In genomic region chr14:103480595-103480994, GRCh38 we compare ENCODE assay signal across 10 cellular contexts. TPM values are rescaled to one million over a fixed set of nuclear protein-coding genes. Genes with fewer than 3 reads are reported as not detected.
DNase-seq lines count a peak whose midpoint lies in the region; ATAC-seq and TF ChIP-seq lines count a peak whose summit lies in the region.
"Had no signal": no experiment of that assay in that cellular context is flagged by ENCODE, and none has a peak within 500 bp of the region (broad histone marks: within the 10 kb centered on the region; RNA-seq: fewer than 3 reads in every experiment).

No MANE protein-coding gene starts in this region.

- no peak overlapping the region for H3K27ac Mint-ChIP-seq in Caco-2 (ENCODE audit: unreplicated experiment)
- peak overlapping the region; percentile 21 for H3K27ac Mint-ChIP-seq in activated naive CD8-positive, alpha-beta T cell treated with anti-CD3 and anti-CD28 coated beads, Interleukin-2, amount 50 U/mL, for 24 hours

- H4K20me1 ChIP-seq in KMS-11 (ENCODE audit: insufficient read depth) = no peaks in the 10 kb centered on the region

- CTCF ChIA-PET in Caco-2 (lab: Charles Lee) = no interaction called here

- DNase-seq in Caco-2 (no peak), GM20000 (ENCODE audit: low spot score) (peak; percentile 50), H4 (ENCODE audit: low spot score) (no peak), colonic mucosa (no peak)
- DNase-seq in activated naive CD8-positive, alpha-beta T cell treated with anti-CD3 and anti-CD28 coated beads, Interleukin-2, amount 50 U/mL, for 24 hours = no peak
- no peak for DNase-seq in stimulated activated CD4-positive, alpha-beta T cell treated with anti-CD3 and anti-CD28 coated beads, Interleukin-1b, Interleukin-23, amount 100 ng/mL, for 48 hours
- DNase-seq: DMS 273 treated with DMSO at 0.1 percent for 48 hours, MG63 had no signal

- POLR2A ChIA-PET in Caco-2 (lab: Charles Lee) = no interaction called here

- intact Hi-C loops in Caco-2 (cut with micrococcal nuclease; ENCODE audit: unreplicated experiment) (no loop called here), colonic mucosa (cut with DNase I) (no loop called here)

- H3K79me2 ChIP-seq in KMS-11 (ENCODE audit: insufficient read depth, low read depth) = no peaks in the 10 kb centered on the region

- ATAC-seq in activated naive CD8-positive, alpha-beta T cell treated with anti-CD3 and anti-CD28 coated beads, Interleukin-2, amount 50 U/mL, for 24 hours = peak; percentile 59
- ATAC-seq in HG02571 (IDR thresholded peaks at IDR 0.05; ENCODE audit: unreplicated experiment) = no peak

- H3K4me2 ChIP-seq in KMS-11 = 0 out of 2 replicates have a peak overlapping the region, but pooled peaks have one; percentile 21

- no peaks in the 10 kb centered on the region for H3K4me1 Mint-ChIP-seq in Caco-2 (ENCODE audit: low read depth, unreplicated experiment)
- peaks cover 17% of the 10 kb centered on the region for H3K4me1 Mint-ChIP-seq in activated naive CD8-positive, alpha-beta T cell treated with anti-CD3 and anti-CD28 coated beads, Interleukin-2, amount 50 U/mL, for 24 hours

- H3K9ac ChIP-seq in KMS-11 = no peak overlapping the region
- no peak overlapping the region for H3K9ac ChIP-seq in colonic mucosa (ENCODE audit: low read depth in 2 of 2, low read length in 2 of 2)

- H3K4me3 ChIP-seq in Caco-2 (ENCODE audit: low read depth, low read length) = no peak overlapping the region
- H3K4me3 ChIP-seq in KMS-11 (IDR thresholded peaks at IDR 0.05; ENCODE audit: insufficient read depth, low read depth, low read length) = no peak overlapping the region
- H3K4me3 ChIP-seq in colonic mucosa = no peak overlapping the region
- H3K4me3 ChIP-seq: MG63 had no signal

- no peaks in the 10 kb centered on the region for H3K9me3 Mint-ChIP-seq in Caco-2 (ENCODE audit: unreplicated experiment)
- no peaks in the 10 kb centered on the region for H3K9me3 Mint-ChIP-seq in activated naive CD8-positive, alpha-beta T cell treated with anti-CD3 and anti-CD28 coated beads, Interleukin-2, amount 50 U/mL, for 24 hours

- H3K27ac ChIP-seq in KMS-11 (no peak overlapping the region), colonic mucosa (no peak overlapping the region)

- no peak overlapping the region for H3K4me3 Mint-ChIP-seq in Caco-2 (ENCODE audit: unreplicated experiment)
- H3K4me3 Mint-ChIP-seq in activated naive CD8-positive, alpha-beta T cell treated with anti-CD3 and anti-CD28 coated beads, Interleukin-2, amount 50 U/mL, for 24 hours = no peak overlapping the region

- TF ChIP-seq CTCF in Caco-2 (IDR thresholded peaks at IDR 0.05; ENCODE audit: insufficient read depth in 1 of 2, low read depth in 1 of 2, low read length in 1 of 2, severe bottlenecking in 1 of 2, unreplicated experiment in 1 of 2) (no peak), GM20000 (IDR thresholded peaks at IDR 0.05; ENCODE audit: extremely low read depth, missing control alignments) (no peak), KMS-11 (conservative IDR thresholded peaks at IDR 0.05; ENCODE audit: low read depth, low read length) (no peak), colonic mucosa (IDR thresholded peaks at IDR 0.05) (no peak)

- H3K36me3 Mint-ChIP-seq in Caco-2 (ENCODE audit: insufficient read depth, unreplicated experiment) = peaks cover 64% of the 10 kb centered on the region
- peaks cover 34% of the 10 kb centered on the region for H3K36me3 Mint-ChIP-seq in activated naive CD8-positive, alpha-beta T cell treated with anti-CD3 and anti-CD28 coated beads, Interleukin-2, amount 50 U/mL, for 24 hours (ENCODE audit: low read depth)

- H3K27me3 ChIP-seq in Caco-2 (replicated peaks; ENCODE audit: control insufficient read depth, insufficient read depth, low read length) (no peaks in the 10 kb centered on the region), KMS-11 (ENCODE audit: insufficient read depth, low read depth) (no peaks in the 10 kb centered on the region), colonic mucosa (no peaks in the 10 kb centered on the region)
- H3K27me3 ChIP-seq: MG63 had no signal

- no peak overlapping the region for H2AFZ ChIP-seq in KMS-11 (ENCODE audit: low read depth)

- H3K27me3 Mint-ChIP-seq in Caco-2 (ENCODE audit: insufficient read depth, unreplicated experiment) = no peaks in the 10 kb centered on the region
- H3K27me3 Mint-ChIP-seq in activated naive CD8-positive, alpha-beta T cell treated with anti-CD3 and anti-CD28 coated beads, Interleukin-2, amount 50 U/mL, for 24 hours = no peaks in the 10 kb centered on the region

- TSS peak; percentile 21 for BruUV-seq in Caco-2 (replicated peaks; lab: Mats Ljungman, UMichigan)

- H3K9me3 ChIP-seq in Caco-2 (no peaks in the 10 kb centered on the region), colonic mucosa (no peaks in the 10 kb centered on the region)
- H3K9me3 ChIP-seq: MG63 had no signal

- H3K36me3 ChIP-seq in Caco-2 (ENCODE audit: control insufficient read depth, insufficient read depth, low read length) = peaks cover 2% of the 10 kb centered on the region
- H3K36me3 ChIP-seq in KMS-11 (ENCODE audit: insufficient read depth) = no peaks in the 10 kb centered on the region
- H3K36me3 ChIP-seq in colonic mucosa = peaks cover 2% of the 10 kb centered on the region

- H3K4me1 ChIP-seq in Caco-2 (no peaks in the 10 kb centered on the region), KMS-11 (ENCODE audit: low read depth, poor library complexity, severe bottlenecking) (peaks cover 10% of the 10 kb centered on the region), colonic mucosa (no peaks in the 10 kb centered on the region)

RNA-seq across cellular contexts. Expression of gene CKB, which starts 42.0 kb away (rescaled TPM):
- total RNA-seq in Caco-2 (2022) = 611 and 645 TPM in 2 replicates
- total RNA-seq in H4 (2014; rRNA removed; shearing (Covaris generic)) = 47.1 and 52.4 TPM in 2 replicates
- total RNA-seq in colonic mucosa = 1,000 to 10,000 TPM; 1,501 to 4,641 TPM

RNA-seq across cellular contexts. Expression of gene TRMT61A, which starts 48.4 kb away (rescaled TPM):
- total RNA-seq in Caco-2 (2022) (20.8 and 22.3 TPM in 2 replicates), colonic mucosa (10 to 100 TPM in 1 of 2 donors, 1 to 10 TPM in 1; 10.0 to 17.8 TPM)
- total RNA-seq in H4 (2014; rRNA removed; shearing (Covaris generic)) = 5.8 and 6.8 TPM in 2 replicates

Comparison
In these comparisons a context has a peak if more than half of its experiments do, and no peak if none do; other contexts are left out.
1. RNA of gene CKB, which starts 42.0 kb away (total RNA-seq): 1,501 to 4,641 TPM in colonic mucosa and 611 to 645 TPM in Caco-2; 47.1 to 52.4 TPM in H4; every median in the first group is over 10 times any median in the second.